ENCODE assay signal across 17 cellular contexts in genomic region chr1:119871881-119872280, GRCh38. TPM values are rescaled to one million over a fixed set of nuclear protein-coding genes. Genes with fewer than 3 reads are reported as not detected.
DNase-seq lines count a peak whose midpoint lies in the region; ATAC-seq and TF ChIP-seq lines count a peak whose summit lies in the region.
"Had no signal": no experiment of that assay in that cellular context is flagged by ENCODE, and none has a peak within 500 bp of the region (broad histone marks: within the 10 kb centered on the region; RNA-seq: fewer than 3 reads in every experiment).

No MANE protein-coding gene starts in this region.

- H3K4me3 ChIP-seq in AG10803 (ENCODE audit: low read length) (no peak overlapping the region), GM23248 (no peak overlapping the region)
- H3K4me3 ChIP-seq: A549 had no signal

- H3K79me2 ChIP-seq in GM23248 (ENCODE audit: insufficient read depth), result no peaks in the 10 kb centered on the region

- intact Hi-C loops in cardiac septum (cut with DNase I), result loop anchor here (5.0 kb wide), 1 partner anchor 75 kb away; no protein-coding TSS in a partner anchor

- H3K27me3 Mint-ChIP-seq in mesothelial cell of epicardium (ENCODE audit: low read depth), result no peaks in the 10 kb centered on the region

- H3K9me2 ChIP-seq in GM23248 (ENCODE audit: insufficient read depth), result no peaks in the 10 kb centered on the region

- no peak overlapping the region for H2AFZ ChIP-seq in GM23248

- H3K36me3 ChIP-seq in GM23248 (ENCODE audit: low read depth), result no peaks in the 10 kb centered on the region

- DNase-seq in AG10803 (ENCODE audit: low read depth) (peak; percentile 35), GM23248 (peak; percentile 64), RPMI7951 (ENCODE audit: low read depth) (peak; percentile 62), mesothelial cell of epicardium (ENCODE audit: low spot score in 2 of 2, unreplicated experiment in 2 of 2) (no peak), nucleus accumbens (lab: John Stamatoyannopoulos, UW) (no peak), T-helper 1 cell (no peak), cardiac septum (ENCODE audit: low spot score) (no peak)
- DNase-seq: Caco-2, DMS53, GF-D8, NCI-H1092, NCI-H345, NCI-H526 treated with DMSO at 0.1 percent for 48 hours had no signal

- H3K4me1 ChIP-seq in GM23248 (ENCODE audit: insufficient read depth), result peaks cover 33% of the 10 kb centered on the region
- H3K4me1 ChIP-seq: A549, Caco-2 had no signal

- H3K4me3 Mint-ChIP-seq in mesothelial cell of epicardium, result no peak overlapping the region

- H3K27ac ChIP-seq in GM23248, result no peak overlapping the region
- H3K27ac ChIP-seq: SK-N-MC had no signal

- WGBS in GM23248 (ENCODE audit: low coverage in 1 of 2, low lambda C conversion rate in 2 of 2, missing lambda C conversion rate in 2 of 2), 2 experiments, result 65 to 70% methylated on average over 4 of the region's 4 CpGs

- no peaks in the 10 kb centered on the region for H3K27me3 ChIP-seq in GM23248 (replicated peaks; ENCODE audit: insufficient read depth)

- H4K20me1 ChIP-seq in GM23248 (ENCODE audit: insufficient read depth), result no peaks in the 10 kb centered on the region

- H3K9me3 Mint-ChIP-seq in mesothelial cell of epicardium, result no peaks in the 10 kb centered on the region
- H3K9me3 Mint-ChIP-seq: CD14-positive monocyte had no signal

- peaks cover 54% of the 10 kb centered on the region for H3K4me1 Mint-ChIP-seq in mesothelial cell of epicardium

- peak overlapping the region; percentile 82 for H3K4me2 ChIP-seq in GM23248 (ENCODE audit: unreplicated experiment)

- ATAC-seq in HG02588 (IDR thresholded peaks at IDR 0.05; ENCODE audit: unreplicated experiment), result no peak

- H3K9ac ChIP-seq in GM23248, result no peak overlapping the region

- in situ Hi-C loops in GM23248 (cut with MboI), result no loop called here

- no peaks in the 10 kb centered on the region for H3K9me3 ChIP-seq in GM23248 (ENCODE audit: low read depth)
- H3K9me3 ChIP-seq: A549, Caco-2 had no signal

- H3F3A ChIP-seq in GM23248 (ENCODE audit: insufficient read depth), result peaks cover 29% of the 10 kb centered on the region

- no peaks in the 10 kb centered on the region for H3K36me3 Mint-ChIP-seq in mesothelial cell of epicardium
- H3K36me3 Mint-ChIP-seq: CD14-positive monocyte had no signal

- no peak for TF ChIP-seq CTCF in AG10803 (conservative IDR thresholded peaks at IDR 0.05; ENCODE audit: low read length)
- no peak for TF ChIP-seq CTCF in mesothelial cell of epicardium (IDR thresholded peaks at IDR 0.05; ENCODE audit: unreplicated experiment)

- H3K27ac Mint-ChIP-seq in mesothelial cell of epicardium, result peak overlapping the region; percentile 59

RNA-seq across cellular contexts. Expression of gene ADAM30, which starts 24.4 kb away (rescaled TPM):
- not detected in 2 replicates for total RNA-seq in GM23248 (2014; rRNA removed; shearing (Covaris generic))
- polyA plus RNA-seq in GM23248 (2016; fragmentation: Nextera tagmentation; extraction: Ambion mirVana), result not detected in 2 replicates
- not detected in 2 replicates for total RNA-seq in RPMI7951 (2014; rRNA removed; shearing (Covaris generic))
- total RNA-seq in mesothelial cell of epicardium, result 0.07 TPM in 1 of 3 replicates, not detected in the others
- total RNA-seq in cardiac septum, result 0.11 TPM
- total RNA-seq: Caco-2 had no signal
- polyA plus RNA-seq: A549, CD14-positive monocyte had no signal

Comparison
In these comparisons a context has a peak if more than half of its experiments do, and no peak if none do; other contexts are left out.
1. DNase-seq: peak in AG10803 (single experiment), GM23248 (single experiment) and RPMI7951 (single experiment); none in mesothelial cell of epicardium (0 of 2), nucleus accumbens (0 of 56), T-helper 1 cell (0 of 5) and cardiac septum (single experiment).